In the genomic region with DNA sequence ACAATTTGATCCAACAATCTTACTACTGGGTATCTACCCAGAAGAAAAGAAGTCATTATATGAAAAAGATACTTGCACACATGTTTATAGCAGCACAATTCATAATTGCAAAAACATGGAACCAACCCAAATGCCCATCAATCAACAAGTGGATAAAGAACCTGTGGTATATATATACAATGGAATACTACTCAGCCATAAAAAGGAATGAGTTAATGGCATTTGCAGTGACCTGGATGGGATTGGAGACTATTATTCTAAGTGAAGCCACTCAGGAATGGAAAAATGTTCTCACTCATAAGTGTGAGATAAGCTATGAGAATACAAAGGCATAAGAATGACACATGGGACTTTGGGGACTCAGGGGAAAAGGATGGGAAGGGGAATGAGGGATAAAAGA, we compare ENCODE assay signal across 1 cellular context. TPM values are rescaled to one million over a fixed set of nuclear protein-coding genes. Genes with fewer than 3 reads are reported as not detected.
"Had no signal": no experiment of that assay in that cellular context is flagged by ENCODE, and none has a peak within 500 bp of the region (broad histone marks: within the 10 kb centered on the region; RNA-seq: fewer than 3 reads in every experiment).

No MANE protein-coding gene starts in this region.

RNA-seq across cellular contexts. Expression of gene RGCC, which starts 47.3 kb away (rescaled TPM):
- total RNA-seq: chondrocyte had no signal
